In the genomic region with DNA sequence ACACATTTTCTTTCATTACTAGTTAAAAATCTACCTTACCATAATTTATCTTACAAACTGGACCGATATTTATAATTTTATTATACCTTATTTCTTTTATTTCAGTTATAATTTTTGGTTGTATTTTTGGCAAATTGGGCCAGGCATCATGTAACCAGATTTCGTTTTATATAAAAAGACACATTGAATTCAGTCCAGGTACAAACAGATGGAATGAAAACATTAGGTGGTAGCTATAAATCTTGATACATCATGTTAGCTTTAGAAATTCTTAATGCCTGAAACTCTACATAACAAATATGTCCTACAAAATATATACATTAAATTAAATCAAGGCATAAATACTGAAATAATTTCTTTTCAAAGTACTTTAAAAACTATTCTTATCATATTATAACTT, we compare ENCODE assay signal across 26 cellular contexts.
"Had no signal": no experiment of that assay in that cellular context is flagged by ENCODE, and none has a peak within 500 bp of the region (broad histone marks: within the 10 kb centered on the region; RNA-seq: fewer than 3 reads in every experiment).

No MANE protein-coding gene starts in this region.

- DNase-seq: natural killer cell; occipital lobe; ovary; posterior cingulate gyrus; psoas muscle; right cardiac atrium; right lobe of liver; sigmoid colon; small intestine; stimulated activated CD4-positive, alpha-beta T cell treated with anti-CD3 and anti-CD28 coated beads, Interleukin-15, amount 100 ng/mL, for 24 hours; stimulated activated CD4-positive, alpha-beta T cell treated with anti-CD3 and anti-CD28 coated beads, Interleukin-2, amount 100 ng/mL, for 24 hours; stimulated activated CD4-positive, alpha-beta T cell treated with anti-CD3 and anti-CD28 coated beads, Interleukin-2, amount 100 ng/mL, for 48 hours; stimulated activated CD4-positive, alpha-beta T cell treated with anti-CD3 and anti-CD28 coated beads, Interleukin-4, amount 100 ng/mL, for 24 hours; stimulated activated naive B cell treated with anti-CD40 and anti-IgM and Interleukin-4, amounts not matched to agents 10 μg/mL and 1 μg/mL and 100 μg/mL, for 72 hours; stimulated activated naive CD8-positive, alpha-beta T cell treated with anti-CD3 and anti-CD28 coated beads, Interleukin-15, amount 100 ng/mL, for 72 hours; stimulated activated naive CD8-positive, alpha-beta T cell treated with anti-CD3 and anti-CD28 coated beads, Interleukin-15, Interleukin-2, amounts not matched to agents 100 U/mL and 50 U/mL, for 24 hours; substantia nigra; testis; tibial artery; transverse colon; upper lobe of right lung; uterus had no signal

- H3K36me3 ChIP-seq: neural progenitor cell, ovary, right lobe of liver, sigmoid colon, suprapubic skin, tibial artery, transverse colon, upper lobe of right lung, uterus had no signal

- FAIRE-seq: small intestine had no signal

- H3K4me1 ChIP-seq: neural progenitor cell, parathyroid adenoma, psoas muscle, right lobe of liver, sigmoid colon, suprapubic skin, testis, tibial artery, transverse colon, upper lobe of right lung, uterus had no signal

- H3K4me3 ChIP-seq: neural progenitor cell, ovary, psoas muscle, right lobe of liver, sigmoid colon, suprapubic skin, testis, tibial artery, transverse colon, upper lobe of right lung, uterus had no signal

- H3K9ac ChIP-seq: neural progenitor cell, parathyroid adenoma had no signal

- H3K27ac ChIP-seq: neural progenitor cell, ovary, parathyroid adenoma, psoas muscle, right lobe of liver, sigmoid colon, suprapubic skin, testis, tibial artery, transverse colon, upper lobe of right lung, uterus had no signal

- H3K9me3 ChIP-seq: ovary, psoas muscle, right lobe of liver, sigmoid colon, suprapubic skin, testis, tibial artery, transverse colon, upper lobe of right lung, uterus had no signal

- ATAC-seq: natural killer cell; psoas muscle; right cardiac atrium; right lobe of liver; stimulated activated effector memory CD8-positive, alpha-beta T cell treated with anti-CD3 and anti-CD28 coated beads, Interleukin-12 subunit alpha, Interleukin-12 subunit beta, amount 100 ng/mL, for 72 hours; stimulated activated naive B cell treated with anti-CD40 and anti-IgM and Interleukin-4, amounts not matched to agents 10 μg/mL and 1 μg/mL and 100 μg/mL, for 72 hours; stimulated activated naive CD8-positive, alpha-beta T cell treated with anti-CD3 and anti-CD28 coated beads, Interleukin-15, amount 100 ng/mL, for 72 hours; stimulated activated naive CD8-positive, alpha-beta T cell treated with anti-CD3 and anti-CD28 coated beads, Interleukin-15, Interleukin-2, amounts not matched to agents 100 U/mL and 50 U/mL, for 24 hours; upper lobe of right lung had no signal
